In the genomic region with DNA sequence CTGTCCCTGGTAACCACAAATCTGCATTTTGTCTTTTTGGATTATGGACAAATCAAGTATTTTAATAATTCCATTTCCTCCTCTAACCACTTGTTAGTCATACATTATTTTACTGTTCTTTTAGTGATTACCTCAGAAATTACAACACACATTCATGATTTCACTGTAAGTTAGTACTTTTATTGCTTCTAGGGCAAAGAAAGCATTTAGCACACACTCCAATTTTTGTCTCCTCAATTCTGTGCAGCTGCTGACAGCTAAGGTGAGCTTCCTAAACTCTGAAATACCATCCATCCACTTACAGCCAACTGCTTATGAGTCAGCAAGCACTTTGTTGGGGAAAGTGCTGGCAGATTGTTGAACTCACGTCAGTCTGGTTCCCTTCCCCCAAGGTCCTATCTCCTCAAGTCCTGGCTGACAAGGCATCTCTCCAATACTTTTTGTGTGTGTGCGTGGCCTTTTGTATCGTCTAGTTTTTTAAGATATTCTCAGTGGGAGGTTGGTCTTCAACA, we compare ENCODE assay signal across 12 cellular contexts. TPM values are rescaled to one million over a fixed set of nuclear protein-coding genes. Genes with fewer than 3 reads are reported as not detected.
DNase-seq lines count a peak whose midpoint lies in the region; ATAC-seq, FAIRE-seq and TF ChIP-seq lines count a peak whose summit lies in the region.
"Had no signal": no experiment of that assay in that cellular context is flagged by ENCODE, and none has a peak within 500 bp of the region (broad histone marks: within the 10 kb centered on the region; RNA-seq: fewer than 3 reads in every experiment).

No MANE protein-coding gene starts in this region.

- H3K27me3 ChIP-seq in IMR-90 (ENCODE audit: control insufficient read depth, insufficient read depth, low read length) (peaks cover 7% of the 10 kb centered on the region), K562 (ENCODE audit: control insufficient read depth in 2 of 2, insufficient read depth in 2 of 2, low read length in 2 of 2) (no peaks in the 10 kb centered on the region), HepG2 (ENCODE audit: control insufficient read depth in 1 of 2, insufficient read depth in 2 of 2, low read length in 2 of 2) (no peaks in the 10 kb centered on the region)
- H3K27me3 ChIP-seq: dorsolateral prefrontal cortex had no signal

- dilution Hi-C loops in IMR-90 (cut with HindIII; ENCODE audit: low sequenced_read_pairs, unreplicated experiment): no loop called here

- H3K36me3 Mint-ChIP-seq in T-helper 2 cell treated with Interferon-gamma antibody and Interleukin-4, amounts not matched to agents 5 μg/mL and 100 μg/mL, for 36 hours (ENCODE audit: low read depth): no peaks in the 10 kb centered on the region
- no peaks in the 10 kb centered on the region for H3K36me3 Mint-ChIP-seq in activated T-cell treated with anti-CD3 and anti-CD28 coated beads, Interleukin-2, amount 50 U/mL, for 4 hours (ENCODE audit: insufficient read depth)
- H3K36me3 Mint-ChIP-seq: naive thymus-derived CD4-positive, alpha-beta T cell had no signal

- in situ Hi-C loops in IMR-90 (cut with MboI; ENCODE audit: low sequenced_read_pairs): no loop called here
- in situ Hi-C loops in K562 (cut with MboI): no loop called here
- in situ Hi-C loops in HepG2 (cut with HindIII; ENCODE audit: extremely low pct_ligation_motif_present, low pct_unique_long_range_greater_than_20kb): no loop called here
- in situ Hi-C loops in G401 (cut with HindIII; ENCODE audit: low sequenced_read_pairs): no loop called here

- WGBS in IMR-90 (ENCODE audit: extremely low coverage in 2 of 2, insufficient read length in 1 of 2), 2 experiments: no CpG with 5 or more reads among the region's 3 CpGs
- WGBS in K562 (ENCODE audit: insufficient coverage, low coverage, missing lambda C conversion rate): 0% methylated on average over 3 of the region's 3 CpGs
- WGBS in HepG2 (ENCODE audit: low lambda C conversion rate): 97% methylated on average over 3 of the region's 3 CpGs

- no peak overlapping the region for H4K8ac ChIP-seq in IMR-90 (ENCODE audit: low read depth in 2 of 2, low read length in 2 of 2)

- H3K79me2 ChIP-seq in K562 (ENCODE audit: control insufficient read depth, insufficient read depth, low read length) (no peaks in the 10 kb centered on the region), HepG2 (ENCODE audit: insufficient read depth, low read length) (no peaks in the 10 kb centered on the region)

- no peaks in the 10 kb centered on the region for H3K4me1 Mint-ChIP-seq in T-helper 2 cell treated with Interferon-gamma antibody and Interleukin-4, amounts not matched to agents 5 μg/mL and 100 μg/mL, for 36 hours (ENCODE audit: low read depth)
- H3K4me1 Mint-ChIP-seq in activated T-cell treated with anti-CD3 and anti-CD28 coated beads, Interleukin-2, amount 50 U/mL, for 4 hours (ENCODE audit: low read depth): no peaks in the 10 kb centered on the region
- H3K4me1 Mint-ChIP-seq: naive thymus-derived CD4-positive, alpha-beta T cell had no signal

- H3K4me2 ChIP-seq in IMR-90 (ENCODE audit: low read depth, low read length): no peak overlapping the region
- H3K4me2 ChIP-seq in K562 (ENCODE audit: insufficient read depth, low read length): no peak overlapping the region; the same call in 1 of the 2 replicates
- H3K4me2 ChIP-seq in HepG2 (ENCODE audit: low read depth, low read length): no peak overlapping the region

- intact Hi-C loops in IMR-90 (cut with micrococcal nuclease) (no loop called here), K562 (cut with micrococcal nuclease) (no loop called here), HepG2 (cut with micrococcal nuclease; ENCODE audit: unreplicated experiment) (no loop called here)

- H3K9me3 Mint-ChIP-seq in T-helper 2 cell treated with Interferon-gamma antibody and Interleukin-4, amounts not matched to agents 5 μg/mL and 100 μg/mL, for 36 hours: peaks cover 3% of the 10 kb centered on the region
- H3K9me3 Mint-ChIP-seq in activated T-cell treated with anti-CD3 and anti-CD28 coated beads, Interleukin-2, amount 50 U/mL, for 4 hours: peaks cover 10% of the 10 kb centered on the region
- H3K9me3 Mint-ChIP-seq: activated T-helper 1 cell treated with anti-CD3 and anti-CD28 coated beads, Interleukin-12 subunit alpha, Interleukin-12 subunit beta, Interleukin-2, Interleukin-4 antibody, amounts not matched to agents 30 ng/mL and 10 ng/mL and 1 ng/mL, durations not matched to agents 14 hours and 24 hours and 36 hours had no signal

- H2AK5ac ChIP-seq in IMR-90 (ENCODE audit: low read depth, low read length): no peak overlapping the region

- no peak overlapping the region for H3K27ac ChIP-seq in IMR-90 (ENCODE audit: insufficient read depth, low read length)
- H3K27ac ChIP-seq in K562 (ENCODE audit: extremely low read depth, low read depth, low read length): no peak overlapping the region
- no peak overlapping the region for H3K27ac ChIP-seq in HepG2 (ENCODE audit: extremely low read length, insufficient read depth, low read length)
- H3K27ac ChIP-seq: dorsolateral prefrontal cortex had no signal

- H2AFZ ChIP-seq in IMR-90 (replicated peaks; ENCODE audit: low read length, poor library complexity) (no peak overlapping the region), K562 (ENCODE audit: low read depth, low read length) (no peak overlapping the region), HepG2 (ENCODE audit: low read length) (no peak overlapping the region)

- H4K91ac ChIP-seq in IMR-90 (ENCODE audit: insufficient read depth, low read depth, low read length): no peak overlapping the region

- H3K4me3 Mint-ChIP-seq in T-helper 2 cell treated with Interferon-gamma antibody and Interleukin-4, amounts not matched to agents 5 μg/mL and 100 μg/mL, for 36 hours: no peak overlapping the region
- no peak overlapping the region for H3K4me3 Mint-ChIP-seq in activated T-cell treated with anti-CD3 and anti-CD28 coated beads, Interleukin-2, amount 50 U/mL, for 4 hours
- H3K4me3 Mint-ChIP-seq: activated T-helper 1 cell treated with anti-CD3 and anti-CD28 coated beads, Interleukin-12 subunit alpha, Interleukin-12 subunit beta, Interleukin-2, Interleukin-4 antibody, amounts not matched to agents 30 ng/mL and 10 ng/mL and 1 ng/mL, durations not matched to agents 14 hours and 24 hours and 36 hours; naive thymus-derived CD4-positive, alpha-beta T cell had no signal

- H3K9me1 ChIP-seq in IMR-90 (ENCODE audit: insufficient read depth, low read length) (no peaks in the 10 kb centered on the region), K562 (ENCODE audit: control insufficient read depth, insufficient read depth, low read length) (no peaks in the 10 kb centered on the region)

- no peak overlapping the region for H3K4ac ChIP-seq in IMR-90 (ENCODE audit: low read depth, low read length)

- TF ChIP-seq EP300 in K562 (IDR thresholded peaks at IDR 0.05; ENCODE audit: low read length) (no peak), HepG2 (IDR thresholded peaks at IDR 0.05; ENCODE audit: low read depth in 2 of 2, low read length in 2 of 2) (no peak), HepG2 (CRISPR knock-in tag; IDR thresholded peaks at IDR 0.05; ENCODE audit: borderline replicate concordance) (no peak)

- H3K18ac ChIP-seq in IMR-90 (ENCODE audit: low read depth, low read length): no peak overlapping the region

- TF ChIP-seq POLR2A in IMR-90 (IDR thresholded peaks at IDR 0.05; ENCODE audit: low read depth, low read length) (no peak), K562 (conservative IDR thresholded peaks at IDR 0.05) (no peak), HepG2 (IDR thresholded peaks at IDR 0.05; ENCODE audit: insufficient read depth in 1 of 2, low read depth in 2 of 2, low read length in 2 of 2) (no peak)

- H3K9ac ChIP-seq in IMR-90 (ENCODE audit: low read depth, low read length): no peak overlapping the region
- no peak overlapping the region for H3K9ac ChIP-seq in K562 (ENCODE audit: insufficient read depth in 1 of 2, low read depth in 2 of 2, low read length in 2 of 2)
- H3K9ac ChIP-seq in HepG2 (ENCODE audit: insufficient read depth, low read depth, low read length): no peak overlapping the region

- H3K14ac ChIP-seq in IMR-90 (replicated peaks; ENCODE audit: low read depth, low read length): no peak overlapping the region

- H3K4me3 ChIP-seq in AG09309 (ENCODE audit: control insufficient read depth, low read depth, low read length): no peak overlapping the region
- H3K4me3 ChIP-seq in IMR-90 (ENCODE audit: insufficient read depth, low read depth, low read length): no peak overlapping the region
- H3K4me3 ChIP-seq in K562: no peak overlapping the region
- H3K4me3 ChIP-seq in HepG2 (replicated peaks in 1 of 3; ENCODE audit: insufficient read depth in 1 of 3, low read depth in 2 of 3, low read length in 3 of 3): no peak overlapping the region
- H3K4me3 ChIP-seq: dorsolateral prefrontal cortex had no signal

- no peak overlapping the region for H2BK20ac ChIP-seq in IMR-90 (ENCODE audit: low read depth, low read length)

- no peak overlapping the region for H2BK5ac ChIP-seq in IMR-90 (ENCODE audit: low read depth, low read length, poor library complexity, severe bottlenecking)

- no peak overlapping the region for H3K23ac ChIP-seq in IMR-90 (ENCODE audit: low read depth, low read length)

- no peaks in the 10 kb centered on the region for H3K79me1 ChIP-seq in IMR-90 (ENCODE audit: low read depth in 1 of 2, low read length in 2 of 2)

- H3K27me3 Mint-ChIP-seq in T-helper 2 cell treated with Interferon-gamma antibody and Interleukin-4, amounts not matched to agents 5 μg/mL and 100 μg/mL, for 36 hours (ENCODE audit: low read depth): peaks cover 21% of the 10 kb centered on the region
- peaks cover 8% of the 10 kb centered on the region for H3K27me3 Mint-ChIP-seq in activated T-cell treated with anti-CD3 and anti-CD28 coated beads, Interleukin-2, amount 50 U/mL, for 4 hours (ENCODE audit: low read depth)

- TF ChIP-seq CTCF in AG09309 (IDR thresholded peaks at IDR 0.05; ENCODE audit: control insufficient read depth, insufficient read depth, low read depth, low read length, missing control alignments): no peak
- no peak for TF ChIP-seq CTCF in IMR-90 (conservative IDR thresholded peaks at IDR 0.05; ENCODE audit: low read depth, low read length)
- TF ChIP-seq CTCF in K562 (IDR thresholded peaks at IDR 0.05 in 2 of 3, conservative IDR thresholded peaks at IDR 0.05 in 1 of 3; ENCODE audit: insufficient read depth in 2 of 3, low read depth in 1 of 3, low read length in 3 of 3): no peak
- no peak for TF ChIP-seq CTCF in HepG2 (CRISPR knock-in tag; IDR thresholded peaks at IDR 0.05)

- H3K56ac ChIP-seq in IMR-90 (ENCODE audit: extremely low read depth, insufficient read depth, low read length): no peak overlapping the region

- H3K9me3 ChIP-seq in IMR-90 (ENCODE audit: control insufficient read depth, insufficient read depth, low read length) (peaks cover 2% of the 10 kb centered on the region; the same call in 1 of the 2 replicates), K562 (replicated peaks; ENCODE audit: control insufficient read depth, insufficient read depth, low read depth, low read length) (no peaks in the 10 kb centered on the region), HepG2 (ENCODE audit: low read length) (no peaks in the 10 kb centered on the region)

- no peak overlapping the region for H2AK9ac ChIP-seq in IMR-90 (replicated peaks; ENCODE audit: low read depth, low read length, poor library complexity)

- BruUV-seq in IMR-90 (replicated peaks; lab: Mats Ljungman, UMichigan): no TSS peak
- BruUV-seq in K562 (replicated peaks; lab: Mats Ljungman, UMichigan): no TSS peak
- BruUV-seq in HepG2 (replicated peaks; lab: Mats Ljungman, UMichigan): no TSS peak

- DNase-seq in AG09309 (ENCODE audit: low read depth): peak; percentile 76
- DNase-seq in IMR-90: peak; percentile 76
- DNase-seq in K562 (ENCODE audit: extremely low read depth in 1 of 4, low spot score in 3 of 4): peak in 3 of 4 experiments; percentile 19 to 73 (median 48)
- peak; percentile 91 for DNase-seq in iris pigment epithelial cell (ENCODE audit: low read depth)
- DNase-seq in T-helper 2 cell treated with Interferon-gamma antibody and Interleukin-4, amounts not matched to agents 5 μg/mL and 100 μg/mL, for 36 hours (ENCODE audit: low spot score): no peak
- DNase-seq in HepG2 (ENCODE audit: low spot score): no peak
- no peak for DNase-seq in activated T-cell treated with anti-CD3 and anti-CD28 coated beads, Interleukin-2, amount 50 U/mL, for 4 hours
- DNase-seq in G401 (ENCODE audit: low spot score): no peak
- DNase-seq: dorsolateral prefrontal cortex; naive thymus-derived CD4-positive, alpha-beta T cell; RPMI8226 had no signal

- no peak overlapping the region for H2BK15ac ChIP-seq in IMR-90 (ENCODE audit: low read depth, low read length)

- H3K4me1 ChIP-seq in IMR-90 (ENCODE audit: control insufficient read depth, insufficient read depth, low read length) (0 out of 2 replicates have a peak, but pooled peaks cover 3% of the 10 kb centered on the region), K562 (replicated peaks in 1 of 2; ENCODE audit: control insufficient read depth in 2 of 2, insufficient read depth in 2 of 2, low read length in 2 of 2) (peaks cover 5 to 8% of the 10 kb centered on the region in 2 experiments; a peak in 4 of 5 replicates), HepG2 (ENCODE audit: insufficient read depth, low read length) (no peaks in the 10 kb centered on the region)

- H3K36me3 ChIP-seq in IMR-90 (ENCODE audit: control insufficient read depth, insufficient read depth, low read length) (no peaks in the 10 kb centered on the region), K562 (ENCODE audit: control insufficient read depth, insufficient read depth, low read length) (no peaks in the 10 kb centered on the region), HepG2 (replicated peaks in 1 of 2; ENCODE audit: control insufficient read depth in 1 of 2, insufficient read depth in 2 of 2, low read length in 2 of 2) (no peaks in the 10 kb centered on the region)

- peak; percentile 89 for FAIRE-seq in K562 (lab: Jason Lieb, UNC)
- no peak for FAIRE-seq in HepG2 (lab: Jason Lieb, UNC)

- ATAC-seq in IMR-90 (ENCODE audit: low read depth): peak; percentile 73
- ATAC-seq in K562: peak; percentile 90
- no peak for ATAC-seq in HepG2
- ATAC-seq in activated T-cell treated with anti-CD3 and anti-CD28 coated beads, Interleukin-2, amount 50 U/mL, for 4 hours: no peak
- ATAC-seq: naive thymus-derived CD4-positive, alpha-beta T cell had no signal

- POLR2A ChIA-PET in IMR-90 (lab: Charles Lee; ENCODE audit: unreplicated experiment): no interaction called here
- POLR2A ChIA-PET in K562 (lab: Yijun Ruan, JAX): interaction anchor here (0.6 kb wide), 1 partner anchor 8 kb away, joined by 4 read pairs; no protein-coding TSS in a partner anchor
- POLR2A ChIA-PET in HepG2 (lab: Yijun Ruan, JAX): no interaction called here

- H4K5ac ChIP-seq in IMR-90 (ENCODE audit: low read depth, low read length): no peak overlapping the region

- H4K20me1 ChIP-seq in IMR-90 (ENCODE audit: insufficient read depth, low read length) (no peaks in the 10 kb centered on the region), K562 (replicated peaks; ENCODE audit: control insufficient read depth, insufficient read depth, low read length) (no peaks in the 10 kb centered on the region), HepG2 (ENCODE audit: insufficient read depth, low read length) (0 out of 2 replicates have a peak, but pooled peaks cover 2% of the 10 kb centered on the region)

- H3K27ac Mint-ChIP-seq in T-helper 2 cell treated with Interferon-gamma antibody and Interleukin-4, amounts not matched to agents 5 μg/mL and 100 μg/mL, for 36 hours: no peak overlapping the region
- H3K27ac Mint-ChIP-seq: activated T-helper 1 cell treated with anti-CD3 and anti-CD28 coated beads, Interleukin-12 subunit alpha, Interleukin-12 subunit beta, Interleukin-2, Interleukin-4 antibody, amounts not matched to agents 30 ng/mL and 10 ng/mL and 1 ng/mL, durations not matched to agents 14 hours and 24 hours and 36 hours; naive thymus-derived CD4-positive, alpha-beta T cell had no signal

- TF ChIP-seq RAD21 in IMR-90 (IDR thresholded peaks at IDR 0.05; ENCODE audit: low read length): no peak
- no peak for TF ChIP-seq RAD21 in K562 (CRISPR knock-in tag; conservative IDR thresholded peaks at IDR 0.05 in 1 of 2, IDR thresholded peaks at IDR 0.05 in 1 of 2)
- TF ChIP-seq RAD21 in HepG2 (CRISPR knock-in tag; IDR thresholded peaks at IDR 0.05): no peak

- no peak overlapping the region for H2BK120ac ChIP-seq in IMR-90 (ENCODE audit: low read depth, low read length)

- CTCF ChIA-PET in IMR-90 (lab: Yijun Ruan, JAX) (no interaction called here), K562 (lab: Yijun Ruan, JAX; ENCODE audit: low intra/inter-chr PET ratio) (no interaction called here), HepG2 (lab: Yijun Ruan, JAX; ENCODE audit: low intra/inter-chr PET ratio, low total read pairs) (no interaction called here)

RNA-seq across cellular contexts. Expression of a gene that starts 49.4 kb away (rescaled TPM):
- total RNA-seq in IMR-90 (2012; rRNA removed) (0.83 and 0.90 TPM in 2 replicates), K562 (2014; rRNA removed) (not detected in 2 replicates), K562 (2014; rRNA removed; fragmentation: Illumina TruSeq; extraction: Trizol) (not detected in 2 replicates), K562 (2015; rRNA removed; fragmentation: Illumina TruSeq; extraction: Trizol) (not detected in 2 replicates), K562 (2021) (0.11 TPM in 1 of 2 replicates, not detected in the other), HepG2 (2016; rRNA removed; fragmentation: Illumina TruSeq; extraction: Trizol) (4.0 and 5.8 TPM in 2 replicates)
- polyA plus RNA-seq in IMR-90 (2012; rRNA removed) (0.09 and 0.29 TPM in 2 replicates), K562 (2011; rRNA removed) (not detected in 2 replicates), K562 (2014; fragmentation: Illumina TruSeq; extraction: Trizol) (not detected in 2 replicates), K562 (2014; fragmentation: Nextera tagmentation; extraction: Ambion mirVana) (under 1 TPM in 1 of 2 experiments, not detected in 1; 0.13 TPM), K562 (2014; rRNA removed) (not detected in 2 replicates), HepG2 (2011; rRNA removed) (0.10 and 0.15 TPM in 2 replicates)
- polyA plus RNA-seq in IMR-90 (2012; cell fraction: cytosol; rRNA removed): 0.10 and 0.39 TPM in 2 replicates
- 0.07 TPM in 1 of 2 replicates, not detected in the other for polyA plus RNA-seq in IMR-90 (2012; cell fraction: nucleus; rRNA removed; ENCODE audit: low replicate concordance)
- total RNA-seq in K562 (2011; cell fraction: chromatin; rRNA removed; ENCODE audit: low replicate concordance): not detected in 2 replicates
- total RNA-seq in K562 (2011; cell fraction: nucleolus; rRNA removed): not detected in 2 replicates
- not detected in 2 replicates for total RNA-seq in K562 (2011; cell fraction: nucleoplasm; rRNA removed)
- polyA plus RNA-seq in K562 (2011; cell fraction: cytosol; rRNA removed): not detected in 2 replicates
- polyA plus RNA-seq in K562 (2011; cell fraction: nucleus; rRNA removed): not detected in 2 replicates
- 0.06 and 0.08 TPM in 2 replicates for polyA plus RNA-seq in K562 (2012)
- not detected in 2 replicates for polyA minus RNA-seq in K562 (2011; rRNA and poly(A)+ RNA removed)
- not detected in 2 replicates for polyA minus RNA-seq in K562 (2011; cell fraction: cytosol; rRNA and poly(A)+ RNA removed)
- not detected in 2 replicates for polyA minus RNA-seq in K562 (2011; cell fraction: nucleus; rRNA and poly(A)+ RNA removed)
- 2.7 and 3.1 TPM in 2 replicates for total RNA-seq in HepG2 (2016; cell fraction: cytosol; rRNA removed; fragmentation: Illumina TruSeq; extraction: Trizol; ENCODE audit: low read depth)
- total RNA-seq in HepG2 (2016; cell fraction: insoluble cytoplasmic fraction; rRNA removed; fragmentation: Illumina TruSeq; extraction: Trizol): 4.7 and 4.8 TPM in 2 replicates
- total RNA-seq in HepG2 (2016; cell fraction: membrane; rRNA removed; fragmentation: Illumina TruSeq; extraction: Trizol): 8.1 and 8.9 TPM in 2 replicates
- 1.4 and 2.5 TPM in 2 replicates for total RNA-seq in HepG2 (2016; cell fraction: nucleus; rRNA removed; fragmentation: Illumina TruSeq; extraction: Trizol)
- 0.23 and 0.27 TPM in 2 replicates for polyA plus RNA-seq in HepG2 (2011; cell fraction: cytosol; rRNA removed)
- 0.08 and 0.10 TPM in 2 replicates for polyA plus RNA-seq in HepG2 (2011; cell fraction: nucleus; rRNA removed)
- polyA plus RNA-seq in HepG2 (2012): 0.57 and 0.70 TPM in 2 replicates
- polyA plus RNA-seq in HepG2 (2016; cell fraction: cytosol; fragmentation: Illumina TruSeq; extraction: Trizol; ENCODE audit: low read depth): 4.8 and 5.5 TPM in 2 replicates
- polyA plus RNA-seq in HepG2 (2016; cell fraction: insoluble cytoplasmic fraction; fragmentation: Illumina TruSeq; extraction: Trizol; ENCODE audit: low read depth): 6.1 and 6.4 TPM in 2 replicates
- 9.3 and 11.0 TPM in 2 replicates for polyA plus RNA-seq in HepG2 (2016; cell fraction: membrane; fragmentation: Illumina TruSeq; extraction: Trizol; ENCODE audit: low read depth)
- 4.6 and 5.3 TPM in 2 replicates for polyA plus RNA-seq in HepG2 (2016; cell fraction: nucleus; fragmentation: Illumina TruSeq; extraction: Trizol; ENCODE audit: insufficient read depth, low read depth)
- polyA minus RNA-seq in HepG2 (2011; rRNA and poly(A)+ RNA removed; ENCODE audit: low replicate concordance): 0.30 TPM in 1 of 2 replicates, not detected in the other
- 0.26 and 0.40 TPM in 2 replicates for polyA minus RNA-seq in HepG2 (2011; cell fraction: cytosol; rRNA and poly(A)+ RNA removed)
- not detected in 2 replicates for polyA minus RNA-seq in HepG2 (2011; cell fraction: nucleus; rRNA and poly(A)+ RNA removed)
- under 1 TPM in 2 of 3 donors, not detected in 1; 0.15 to 0.22 TPM for total RNA-seq in activated T-cell treated with anti-CD3 and anti-CD28 coated beads, Interleukin-2, amount 50 U/mL, for 4 hours
- not detected in 2 replicates for total RNA-seq in G401 (2014; rRNA removed; shearing (Covaris generic))
- total RNA-seq: naive thymus-derived CD4-positive, alpha-beta T cell had no signal
- polyA plus RNA-seq: naive thymus-derived CD4-positive, alpha-beta T cell had no signal

Comparison
In these comparisons a context has a peak if more than half of its experiments do, and no peak if none do; other contexts are left out.
1. DNase-seq: peak in AG09309 (single experiment), IMR-90 (single experiment), K562 (3 of 4) and iris pigment epithelial cell (single experiment); none in T-helper 2 cell treated with Interferon-gamma antibody and Interleukin-4, amounts not matched to agents 5 μg/mL and 100 μg/mL, for 36 hours (single experiment), HepG2 (single experiment), activated T-cell treated with anti-CD3 and anti-CD28 coated beads, Interleukin-2, amount 50 U/mL, for 4 hours (single experiment) and G401 (single experiment).
2. ATAC-seq: peak in IMR-90 (single experiment) and K562 (single experiment); none in HepG2 (single experiment) and activated T-cell treated with anti-CD3 and anti-CD28 coated beads, Interleukin-2, amount 50 U/mL, for 4 hours (0 of 2).